1 cellular context compared by ENCODE assay signal in genomic region chrX:44432641-44433040, GRCh38.
TF ChIP-seq lines count a peak whose summit lies in the region.

No MANE protein-coding gene starts in this region.

TF ChIP-seq in GM12878, 131 proteins besides CTCF, POLR2A, EP300 and RAD21 (continued from another document):
- TF ChIP-seq, protein P1, sequence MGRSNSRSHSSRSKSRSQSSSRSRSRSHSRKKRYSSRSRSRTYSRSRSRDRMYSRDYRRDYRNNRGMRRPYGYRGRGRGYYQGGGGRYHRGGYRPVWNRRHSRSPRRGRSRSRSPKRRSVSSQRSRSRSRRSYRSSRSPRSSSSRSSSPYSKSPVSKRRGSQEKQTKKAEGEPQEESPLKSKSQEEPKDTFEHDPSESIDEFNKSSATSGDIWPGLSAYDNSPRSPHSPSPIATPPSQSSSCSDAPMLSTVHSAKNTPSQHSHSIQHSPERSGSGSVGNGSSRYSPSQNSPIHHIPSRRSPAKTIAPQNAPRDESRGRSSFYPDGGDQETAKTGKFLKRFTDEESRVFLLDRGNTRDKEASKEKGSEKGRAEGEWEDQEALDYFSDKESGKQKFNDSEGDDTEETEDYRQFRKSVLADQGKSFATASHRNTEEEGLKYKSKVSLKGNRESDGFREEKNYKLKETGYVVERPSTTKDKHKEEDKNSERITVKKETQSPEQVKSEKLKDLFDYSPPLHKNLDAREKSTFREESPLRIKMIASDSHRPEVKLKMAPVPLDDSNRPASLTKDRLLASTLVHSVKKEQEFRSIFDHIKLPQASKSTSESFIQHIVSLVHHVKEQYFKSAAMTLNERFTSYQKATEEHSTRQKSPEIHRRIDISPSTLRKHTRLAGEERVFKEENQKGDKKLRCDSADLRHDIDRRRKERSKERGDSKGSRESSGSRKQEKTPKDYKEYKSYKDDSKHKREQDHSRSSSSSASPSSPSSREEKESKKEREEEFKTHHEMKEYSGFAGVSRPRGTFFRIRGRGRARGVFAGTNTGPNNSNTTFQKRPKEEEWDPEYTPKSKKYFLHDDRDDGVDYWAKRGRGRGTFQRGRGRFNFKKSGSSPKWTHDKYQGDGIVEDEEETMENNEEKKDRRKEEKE (IDR thresholded peaks at IDR 0.05): no peak
